ENCODE assay signal across 33 cellular contexts in genomic region chr12:2800046-2800570, GRCh38. TPM values are rescaled to one million over a fixed set of nuclear protein-coding genes. Genes with fewer than 3 reads are reported as not detected.
A peak's percentile ranks its signal among the peaks of the same experiment; 100 is the strongest.
DNase-seq lines count a peak whose midpoint lies in the region; ATAC-seq, FAIRE-seq and TF ChIP-seq lines count a peak whose summit lies in the region.
"Had no signal": no experiment of that assay in that cellular context is flagged by ENCODE, and none has a peak within 500 bp of the region (broad histone marks: within the 10 kb centered on the region; RNA-seq: fewer than 3 reads in every experiment).

No MANE protein-coding gene starts in this region.

- no peak overlapping the region for H2AFZ ChIP-seq in HepG2 (ENCODE audit: low read length)

- POLR2A ChIA-PET in HepG2 (lab: Yijun Ruan, JAX): no interaction called here

- 57% methylated on average over 1 to 3 of the region's 3 CpGs for WGBS in esophagus squamous epithelium, 2 donors
- WGBS in thyroid gland, 2 donors: 71 to 90% methylated on average over 3 of the region's 3 CpGs
- 89% methylated on average over 1 of the region's 3 CpGs for WGBS in HepG2 (ENCODE audit: low lambda C conversion rate)

- intact Hi-C loops in esophagus squamous epithelium (cut with DNase I): no loop called here
- intact Hi-C loops in thyroid gland (cut with DNase I): no loop called here
- intact Hi-C loops in HepG2 (cut with micrococcal nuclease; ENCODE audit: unreplicated experiment): no loop called here
- intact Hi-C loops in left colon (cut with DNase I, micrococcal nuclease): no loop called here

- H3K4me3 ChIP-seq in esophagus squamous epithelium (no peak overlapping the region), thyroid gland (replicated peaks in 1 of 3) (no peak overlapping the region), HepG2 (replicated peaks in 1 of 3; ENCODE audit: insufficient read depth in 1 of 3, low read depth in 2 of 3, low read length in 3 of 3) (no peak overlapping the region)
- H3K4me3 ChIP-seq: BLaER1 treated with 17β-estradiol and CSF1 and Interleukin-3, amounts not matched to agents 10 nM and 100 nM; cardiac muscle cell; left lung; Peyer's patch; transverse colon had no signal

- no peaks in the 10 kb centered on the region for H3K9me3 Mint-ChIP-seq in activated naive CD4-positive, alpha-beta T cell treated with anti-CD3 and anti-CD28 coated beads, Interleukin-2, amount 50 U/mL, for 24 hours
- no peaks in the 10 kb centered on the region for H3K9me3 Mint-ChIP-seq in activated naive CD8-positive, alpha-beta T cell treated with anti-CD3 and anti-CD28 coated beads for 36 hours
- H3K9me3 Mint-ChIP-seq: activated T-helper 17 cell treated with anti-CD3 and anti-CD28 coated beads, Interleukin-2, amount 50 U/mL, for 72 hours had no signal

- ATAC-seq in HepG2: no peak
- ATAC-seq in left colon: no peak
- ATAC-seq in omental fat pad (ENCODE audit: low FRiP score): no peak
- ATAC-seq: activated T-helper 17 cell treated with anti-CD3 and anti-CD28 coated beads, Interleukin-2, amount 50 U/mL, for 72 hours; left lung; sciatic nerve had no signal

- H3K4me1 ChIP-seq in esophagus squamous epithelium (peaks cover 13 to 70% (median 45%) of the 10 kb centered on the region in 3 donors), thyroid gland (peaks cover 39 to 51% of the 10 kb centered on the region in 2 donors), HepG2 (ENCODE audit: insufficient read depth, low read length) (peaks cover 17% of the 10 kb centered on the region)

- peaks cover 16% of the 10 kb centered on the region for H3K79me2 ChIP-seq in HepG2 (ENCODE audit: insufficient read depth, low read length)

- no peak overlapping the region for H3K4me3 Mint-ChIP-seq in activated naive CD4-positive, alpha-beta T cell treated with anti-CD3 and anti-CD28 coated beads, Interleukin-2, amount 50 U/mL, for 24 hours
- H3K4me3 Mint-ChIP-seq in activated naive CD8-positive, alpha-beta T cell treated with anti-CD3 and anti-CD28 coated beads for 36 hours: peak overlapping the region; percentile 4
- H3K4me3 Mint-ChIP-seq: activated T-helper 17 cell treated with anti-CD3 and anti-CD28 coated beads, Interleukin-2, amount 50 U/mL, for 72 hours had no signal

- H3K27ac ChIP-seq in esophagus squamous epithelium (peak overlapping the region; percentile 47 to 78 (median 70)), thyroid gland (peak overlapping the region in 2 of 3 donors; percentile 31 to 42), HepG2 (ENCODE audit: extremely low read length, insufficient read depth, low read length) (no peak overlapping the region)
- H3K27ac ChIP-seq: BLaER1 treated with 17β-estradiol and CSF1 and Interleukin-3, amounts not matched to agents 10 nM and 100 nM; cardiac muscle cell; left lung; Peyer's patch; transverse colon had no signal

- no peaks in the 10 kb centered on the region for H3K27me3 Mint-ChIP-seq in activated naive CD4-positive, alpha-beta T cell treated with anti-CD3 and anti-CD28 coated beads, Interleukin-2, amount 50 U/mL, for 24 hours
- H3K27me3 Mint-ChIP-seq in activated naive CD8-positive, alpha-beta T cell treated with anti-CD3 and anti-CD28 coated beads for 36 hours: no peaks in the 10 kb centered on the region
- H3K27me3 Mint-ChIP-seq: activated T-helper 17 cell treated with anti-CD3 and anti-CD28 coated beads, Interleukin-2, amount 50 U/mL, for 72 hours had no signal

- no peak for FAIRE-seq in HepG2 (lab: Jason Lieb, UNC)
- FAIRE-seq: G401.6 had no signal

- in situ Hi-C loops in HepG2 (cut with HindIII; ENCODE audit: extremely low pct_ligation_motif_present, low pct_unique_long_range_greater_than_20kb): no loop called here

- BruUV-seq in HepG2 (replicated peaks; lab: Mats Ljungman, UMichigan): no TSS peak

- no peak overlapping the region for H3K4me2 ChIP-seq in HepG2 (ENCODE audit: low read depth, low read length)
- H3K4me2 ChIP-seq: BLaER1 treated with 17β-estradiol and CSF1 and Interleukin-3, amounts not matched to agents 10 nM and 100 nM had no signal

- H4K20me1 ChIP-seq in HepG2 (ENCODE audit: insufficient read depth, low read length): peaks cover 4% of the 10 kb centered on the region; the same call in 1 of the 2 replicates

- TF ChIP-seq CTCF in esophagus squamous epithelium (IDR thresholded peaks at IDR 0.05) (no peak), thyroid gland (IDR thresholded peaks at IDR 0.05) (no peak), HepG2 (CRISPR knock-in tag; IDR thresholded peaks at IDR 0.05) (no peak), omental fat pad (IDR thresholded peaks at IDR 0.05) (no peak)

- no peak overlapping the region for H3K9ac ChIP-seq in HepG2 (ENCODE audit: insufficient read depth, low read depth, low read length)
- H3K9ac ChIP-seq: BLaER1 treated with 17β-estradiol and CSF1 and Interleukin-3, amounts not matched to agents 10 nM and 100 nM had no signal

- no peak for TF ChIP-seq POLR2A in esophagus squamous epithelium (IDR thresholded peaks at IDR 0.05)
- TF ChIP-seq POLR2A in thyroid gland (IDR thresholded peaks at IDR 0.05): no peak
- no peak for TF ChIP-seq POLR2A in HepG2 (IDR thresholded peaks at IDR 0.05; ENCODE audit: insufficient read depth in 1 of 2, low read depth in 2 of 2, low read length in 2 of 2)

- H3K27me3 ChIP-seq in esophagus squamous epithelium (no peaks in the 10 kb centered on the region), thyroid gland (no peaks in the 10 kb centered on the region), HepG2 (ENCODE audit: control insufficient read depth in 1 of 2, insufficient read depth in 2 of 2, low read length in 2 of 2) (no peaks in the 10 kb centered on the region)
- H3K27me3 ChIP-seq: cardiac muscle cell, left lung, Peyer's patch, transverse colon had no signal

- TF ChIP-seq RAD21 in HepG2 (CRISPR knock-in tag; IDR thresholded peaks at IDR 0.05): no peak

- peaks cover 28% of the 10 kb centered on the region for H3K36me3 Mint-ChIP-seq in activated naive CD4-positive, alpha-beta T cell treated with anti-CD3 and anti-CD28 coated beads, Interleukin-2, amount 50 U/mL, for 24 hours
- peaks cover 62% of the 10 kb centered on the region for H3K36me3 Mint-ChIP-seq in activated naive CD8-positive, alpha-beta T cell treated with anti-CD3 and anti-CD28 coated beads for 36 hours

- CTCF ChIA-PET in HepG2 (lab: Yijun Ruan, JAX; ENCODE audit: low intra/inter-chr PET ratio, low total read pairs): no interaction called here

- H3K27ac Mint-ChIP-seq in activated naive CD4-positive, alpha-beta T cell treated with anti-CD3 and anti-CD28 coated beads, Interleukin-2, amount 50 U/mL, for 24 hours: peak overlapping the region; percentile 62
- H3K27ac Mint-ChIP-seq in activated naive CD8-positive, alpha-beta T cell treated with anti-CD3 and anti-CD28 coated beads for 36 hours: peak overlapping the region; percentile 67
- H3K27ac Mint-ChIP-seq: activated T-helper 17 cell treated with anti-CD3 and anti-CD28 coated beads, Interleukin-2, amount 50 U/mL, for 72 hours had no signal

- H3K9me3 ChIP-seq in esophagus squamous epithelium (no peaks in the 10 kb centered on the region), thyroid gland (no peaks in the 10 kb centered on the region), HepG2 (ENCODE audit: low read length) (no peaks in the 10 kb centered on the region)
- H3K9me3 ChIP-seq: BLaER1 treated with 17β-estradiol and CSF1 and Interleukin-3, amounts not matched to agents 10 nM and 100 nM; left lung; Peyer's patch; transverse colon had no signal

- TF ChIP-seq EP300 in HepG2 (IDR thresholded peaks at IDR 0.05; ENCODE audit: low read depth in 2 of 2, low read length in 2 of 2) (no peak), HepG2 (CRISPR knock-in tag; IDR thresholded peaks at IDR 0.05; ENCODE audit: borderline replicate concordance) (no peak)

- peaks cover 43 to 83% (median 57%) of the 10 kb centered on the region in 3 donors for H3K36me3 ChIP-seq in esophagus squamous epithelium
- H3K36me3 ChIP-seq in thyroid gland: peaks cover 51 to 61% of the 10 kb centered on the region in 2 donors
- peaks cover 41 to 85% of the 10 kb centered on the region in 2 experiments for H3K36me3 ChIP-seq in HepG2 (replicated peaks in 1 of 2; ENCODE audit: control insufficient read depth in 1 of 2, insufficient read depth in 2 of 2, low read length in 2 of 2)

- peaks cover 23% of the 10 kb centered on the region for H3K4me1 Mint-ChIP-seq in activated naive CD4-positive, alpha-beta T cell treated with anti-CD3 and anti-CD28 coated beads, Interleukin-2, amount 50 U/mL, for 24 hours
- peaks cover 28% of the 10 kb centered on the region for H3K4me1 Mint-ChIP-seq in activated naive CD8-positive, alpha-beta T cell treated with anti-CD3 and anti-CD28 coated beads for 36 hours

- DNase-seq in activated naive CD4-positive, alpha-beta T cell treated with Interleukin-2 at 50 U/mL for 16 hours: no peak
- DNase-seq in activated naive CD8-positive, alpha-beta T cell treated with anti-CD3 and anti-CD28 coated beads for 36 hours: no peak
- DNase-seq in esophagus squamous epithelium (lab: John Stamatoyannopoulos, UW): no peak
- no peak for DNase-seq in thyroid gland
- no peak for DNase-seq in HepG2 (ENCODE audit: low spot score)
- DNase-seq in left colon: no peak
- no peak for DNase-seq in omental fat pad (ENCODE audit: low spot score)
- DNase-seq: activated CD4-positive, alpha-beta T cell treated with anti-CD3 and anti-CD28 coated beads, Interleukin-2, amount 50 U/mL, for 48 hours; activated CD4-positive, CD25-positive, alpha-beta regulatory T cell; COR-L47; left lung; NCI-H1092; NCI-H187 treated with DMSO at 0.1 percent for 48 hours; NCI-H2227 treated with DMSO at 0.1 percent for 48 hours; NCI-H69; Peyer's patch; SIG-M5; stimulated activated CD4-positive, alpha-beta T cell treated with anti-CD3 and anti-CD28 coated beads, Interleukin-12 subunit alpha, Interleukin-12 subunit beta, amount 100 ng/mL, for 4 hours; stimulated activated CD4-positive, alpha-beta T cell treated with anti-CD3 and anti-CD28 coated beads, Interleukin-4, amount 100 ng/mL, for 1 hour; transverse colon had no signal

RNA-seq across cellular contexts. Expression of gene FKBP4, which starts 5.3 kb away (rescaled TPM):
- 100 to 1,000 TPM; 225 to 236 TPM for total RNA-seq in activated naive CD8-positive, alpha-beta T cell treated with anti-CD3 and anti-CD28 coated beads for 36 hours
- total RNA-seq in esophagus squamous epithelium: 10 to 100 TPM; 55.9 to 86.2 (median 62.8) TPM
- 10 to 100 TPM; 43.5 to 69.9 (median 47.0) TPM for total RNA-seq in thyroid gland
- total RNA-seq in HepG2 (2016; rRNA removed; fragmentation: Illumina TruSeq; extraction: Trizol): 66.1 and 76.3 TPM in 2 replicates
- 13.5 and 13.7 TPM in 2 replicates for total RNA-seq in HepG2 (2016; cell fraction: cytosol; rRNA removed; fragmentation: Illumina TruSeq; extraction: Trizol; ENCODE audit: low read depth)
- total RNA-seq in HepG2 (2016; cell fraction: insoluble cytoplasmic fraction; rRNA removed; fragmentation: Illumina TruSeq; extraction: Trizol): 68.8 and 76.9 TPM in 2 replicates
- total RNA-seq in HepG2 (2016; cell fraction: membrane; rRNA removed; fragmentation: Illumina TruSeq; extraction: Trizol): 26.7 and 27.9 TPM in 2 replicates
- total RNA-seq in HepG2 (2016; cell fraction: nucleus; rRNA removed; fragmentation: Illumina TruSeq; extraction: Trizol): 36.1 and 39.5 TPM in 2 replicates
- 25.7 and 29.6 TPM in 2 replicates for polyA plus RNA-seq in HepG2 (2011; rRNA removed)
- 25.3 and 30.2 TPM in 2 replicates for polyA plus RNA-seq in HepG2 (2011; cell fraction: cytosol; rRNA removed)
- 27.1 and 32.0 TPM in 2 replicates for polyA plus RNA-seq in HepG2 (2011; cell fraction: nucleus; rRNA removed)
- 47.4 and 61.8 TPM in 2 replicates for polyA plus RNA-seq in HepG2 (2012)
- polyA plus RNA-seq in HepG2 (2016; cell fraction: cytosol; fragmentation: Illumina TruSeq; extraction: Trizol; ENCODE audit: low read depth): 10.6 TPM in 2 replicates
- 78.0 and 86.0 TPM in 2 replicates for polyA plus RNA-seq in HepG2 (2016; cell fraction: insoluble cytoplasmic fraction; fragmentation: Illumina TruSeq; extraction: Trizol; ENCODE audit: low read depth)
- 15.7 and 16.7 TPM in 2 replicates for polyA plus RNA-seq in HepG2 (2016; cell fraction: membrane; fragmentation: Illumina TruSeq; extraction: Trizol; ENCODE audit: low read depth)
- polyA plus RNA-seq in HepG2 (2016; cell fraction: nucleus; fragmentation: Illumina TruSeq; extraction: Trizol; ENCODE audit: insufficient read depth, low read depth): 50.3 and 52.7 TPM in 2 replicates
- 40.3 and 144 TPM in 2 replicates for polyA minus RNA-seq in HepG2 (2011; rRNA and poly(A)+ RNA removed; ENCODE audit: low replicate concordance)
- 26.7 and 28.6 TPM in 2 replicates for polyA minus RNA-seq in HepG2 (2011; cell fraction: cytosol; rRNA and poly(A)+ RNA removed)
- polyA minus RNA-seq in HepG2 (2011; cell fraction: nucleus; rRNA and poly(A)+ RNA removed): 30.3 and 49.1 TPM in 2 replicates
- 10 to 100 TPM; 66.3 to 67.9 TPM for total RNA-seq in left colon
- 10 to 100 TPM; 29.6 to 86.5 (median 45.1) TPM for total RNA-seq in omental fat pad

RNA-seq across cellular contexts. Expression of gene ITFG2, which starts 12.4 kb away (rescaled TPM):
- 10 to 100 TPM; 24.6 to 25.5 TPM for total RNA-seq in activated naive CD8-positive, alpha-beta T cell treated with anti-CD3 and anti-CD28 coated beads for 36 hours
- 10 to 100 TPM; 14.3 to 27.5 (median 15.7) TPM for total RNA-seq in esophagus squamous epithelium
- 10 to 100 TPM; 40.6 to 87.9 (median 64.7) TPM for total RNA-seq in thyroid gland
- 8.9 and 15.5 TPM in 2 replicates for total RNA-seq in HepG2 (2016; rRNA removed; fragmentation: Illumina TruSeq; extraction: Trizol)
- 20.0 and 20.3 TPM in 2 replicates for total RNA-seq in HepG2 (2016; cell fraction: cytosol; rRNA removed; fragmentation: Illumina TruSeq; extraction: Trizol; ENCODE audit: low read depth)
- 7.9 and 16.4 TPM in 2 replicates for total RNA-seq in HepG2 (2016; cell fraction: insoluble cytoplasmic fraction; rRNA removed; fragmentation: Illumina TruSeq; extraction: Trizol)
- 10.7 and 12.0 TPM in 2 replicates for total RNA-seq in HepG2 (2016; cell fraction: membrane; rRNA removed; fragmentation: Illumina TruSeq; extraction: Trizol)
- total RNA-seq in HepG2 (2016; cell fraction: nucleus; rRNA removed; fragmentation: Illumina TruSeq; extraction: Trizol): 31.2 and 38.8 TPM in 2 replicates
- polyA plus RNA-seq in HepG2 (2011; rRNA removed): 12.5 and 14.8 TPM in 2 replicates
- 4.1 and 7.2 TPM in 2 replicates for polyA plus RNA-seq in HepG2 (2011; cell fraction: cytosol; rRNA removed)
- polyA plus RNA-seq in HepG2 (2011; cell fraction: nucleus; rRNA removed): 41.4 and 42.8 TPM in 2 replicates
- 11.5 and 16.2 TPM in 2 replicates for polyA plus RNA-seq in HepG2 (2012)
- 2.4 and 2.5 TPM in 2 replicates for polyA plus RNA-seq in HepG2 (2016; cell fraction: cytosol; fragmentation: Illumina TruSeq; extraction: Trizol; ENCODE audit: low read depth)
- polyA plus RNA-seq in HepG2 (2016; cell fraction: insoluble cytoplasmic fraction; fragmentation: Illumina TruSeq; extraction: Trizol; ENCODE audit: low read depth): 7.9 TPM in 2 replicates
- polyA plus RNA-seq in HepG2 (2016; cell fraction: membrane; fragmentation: Illumina TruSeq; extraction: Trizol; ENCODE audit: low read depth): 3.1 and 4.4 TPM in 2 replicates
- polyA plus RNA-seq in HepG2 (2016; cell fraction: nucleus; fragmentation: Illumina TruSeq; extraction: Trizol; ENCODE audit: insufficient read depth, low read depth): 63.9 and 69.9 TPM in 2 replicates
- 49.0 and 83.1 TPM in 2 replicates for polyA minus RNA-seq in HepG2 (2011; rRNA and poly(A)+ RNA removed; ENCODE audit: low replicate concordance)
- 9.7 and 14.4 TPM in 2 replicates for polyA minus RNA-seq in HepG2 (2011; cell fraction: cytosol; rRNA and poly(A)+ RNA removed)
- 66.3 and 69.5 TPM in 2 replicates for polyA minus RNA-seq in HepG2 (2011; cell fraction: nucleus; rRNA and poly(A)+ RNA removed)
- total RNA-seq in left colon: 10 to 100 TPM; 31.3 to 31.8 TPM
- total RNA-seq in omental fat pad: 10 to 100 TPM; 23.4 to 40.5 (median 29.0) TPM

RNA-seq across cellular contexts. Expression of gene NRIP2, which starts 34.7 kb away (rescaled TPM):
- total RNA-seq in activated naive CD8-positive, alpha-beta T cell treated with anti-CD3 and anti-CD28 coated beads for 36 hours: not detected
- total RNA-seq in esophagus squamous epithelium: 1 to 10 TPM in 1 of 4 donors, under 1 TPM in 1, not detected in 2; 0.38 to 1.6 TPM
- 1 to 10 TPM in 3 of 4 donors, under 1 TPM in 1; 0.88 to 2.1 (median 1.2) TPM for total RNA-seq in thyroid gland
- not detected in 2 replicates for total RNA-seq in HepG2 (2016; rRNA removed; fragmentation: Illumina TruSeq; extraction: Trizol)
- not detected in 2 replicates for total RNA-seq in HepG2 (2016; cell fraction: cytosol; rRNA removed; fragmentation: Illumina TruSeq; extraction: Trizol; ENCODE audit: low read depth)
- total RNA-seq in HepG2 (2016; cell fraction: insoluble cytoplasmic fraction; rRNA removed; fragmentation: Illumina TruSeq; extraction: Trizol): not detected in 2 replicates
- not detected in 2 replicates for total RNA-seq in HepG2 (2016; cell fraction: membrane; rRNA removed; fragmentation: Illumina TruSeq; extraction: Trizol)
- total RNA-seq in HepG2 (2016; cell fraction: nucleus; rRNA removed; fragmentation: Illumina TruSeq; extraction: Trizol): not detected in 2 replicates
- not detected in 2 replicates for polyA plus RNA-seq in HepG2 (2011; rRNA removed)
- not detected in 2 replicates for polyA plus RNA-seq in HepG2 (2011; cell fraction: cytosol; rRNA removed)
- not detected in 2 replicates for polyA plus RNA-seq in HepG2 (2011; cell fraction: nucleus; rRNA removed)
- polyA plus RNA-seq in HepG2 (2012): 0.15 and 0.25 TPM in 2 replicates
- not detected in 2 replicates for polyA plus RNA-seq in HepG2 (2016; cell fraction: cytosol; fragmentation: Illumina TruSeq; extraction: Trizol; ENCODE audit: low read depth)
- polyA plus RNA-seq in HepG2 (2016; cell fraction: insoluble cytoplasmic fraction; fragmentation: Illumina TruSeq; extraction: Trizol; ENCODE audit: low read depth): not detected in 2 replicates
- polyA plus RNA-seq in HepG2 (2016; cell fraction: membrane; fragmentation: Illumina TruSeq; extraction: Trizol; ENCODE audit: low read depth): not detected in 2 replicates
- not detected in 2 replicates for polyA plus RNA-seq in HepG2 (2016; cell fraction: nucleus; fragmentation: Illumina TruSeq; extraction: Trizol; ENCODE audit: insufficient read depth, low read depth)
- polyA minus RNA-seq in HepG2 (2011; rRNA and poly(A)+ RNA removed; ENCODE audit: low replicate concordance): not detected in 2 replicates
- not detected in 2 replicates for polyA minus RNA-seq in HepG2 (2011; cell fraction: cytosol; rRNA and poly(A)+ RNA removed)
- polyA minus RNA-seq in HepG2 (2011; cell fraction: nucleus; rRNA and poly(A)+ RNA removed): not detected in 2 replicates
- total RNA-seq in left colon: 1 to 10 TPM; 1.2 to 1.8 TPM
- total RNA-seq in omental fat pad: 1 to 10 TPM in 2 of 4 donors, under 1 TPM in 2; 0.46 to 4.9 (median 0.93) TPM
- total RNA-seq: activated T-helper 17 cell treated with anti-CD3 and anti-CD28 coated beads, Interleukin-2, amount 50 U/mL, for 72 hours; cardiac muscle cell; LHCN-M2; Peyer's patch had no signal

RNA-seq across cellular contexts. Expression of gene TEX52, which starts 56.7 kb away (rescaled TPM):
- total RNA-seq in activated naive CD8-positive, alpha-beta T cell treated with anti-CD3 and anti-CD28 coated beads for 36 hours: not detected
- total RNA-seq in esophagus squamous epithelium (not detected), thyroid gland (not detected), HepG2 (2016; rRNA removed; fragmentation: Illumina TruSeq; extraction: Trizol) (0.17 TPM in 1 of 2 replicates, not detected in the other), left colon (not detected), omental fat pad (not detected)
- not detected in 2 replicates for total RNA-seq in HepG2 (2016; cell fraction: cytosol; rRNA removed; fragmentation: Illumina TruSeq; extraction: Trizol; ENCODE audit: low read depth)
- not detected in 2 replicates for total RNA-seq in HepG2 (2016; cell fraction: insoluble cytoplasmic fraction; rRNA removed; fragmentation: Illumina TruSeq; extraction: Trizol)
- 0.15 TPM in 1 of 2 replicates, not detected in the other for total RNA-seq in HepG2 (2016; cell fraction: membrane; rRNA removed; fragmentation: Illumina TruSeq; extraction: Trizol)
- not detected in 2 replicates for total RNA-seq in HepG2 (2016; cell fraction: nucleus; rRNA removed; fragmentation: Illumina TruSeq; extraction: Trizol)
- polyA plus RNA-seq in HepG2 (2011; rRNA removed): 0.05 TPM in 1 of 2 replicates, not detected in the other
- polyA plus RNA-seq in HepG2 (2011; cell fraction: cytosol; rRNA removed): not detected in 2 replicates
- polyA plus RNA-seq in HepG2 (2011; cell fraction: nucleus; rRNA removed): not detected in 2 replicates
- 0.32 and 0.44 TPM in 2 replicates for polyA plus RNA-seq in HepG2 (2012)
- polyA plus RNA-seq in HepG2 (2016; cell fraction: cytosol; fragmentation: Illumina TruSeq; extraction: Trizol; ENCODE audit: low read depth): not detected in 2 replicates
- polyA plus RNA-seq in HepG2 (2016; cell fraction: insoluble cytoplasmic fraction; fragmentation: Illumina TruSeq; extraction: Trizol; ENCODE audit: low read depth): not detected in 2 replicates
- polyA plus RNA-seq in HepG2 (2016; cell fraction: membrane; fragmentation: Illumina TruSeq; extraction: Trizol; ENCODE audit: low read depth): not detected in 2 replicates
- polyA plus RNA-seq in HepG2 (2016; cell fraction: nucleus; fragmentation: Illumina TruSeq; extraction: Trizol; ENCODE audit: insufficient read depth, low read depth): not detected in 2 replicates
- 0.34 TPM in 1 of 2 replicates, not detected in the other for polyA minus RNA-seq in HepG2 (2011; rRNA and poly(A)+ RNA removed; ENCODE audit: low replicate concordance)
- not detected in 2 replicates for polyA minus RNA-seq in HepG2 (2011; cell fraction: cytosol; rRNA and poly(A)+ RNA removed)
- polyA minus RNA-seq in HepG2 (2011; cell fraction: nucleus; rRNA and poly(A)+ RNA removed): 0.52 TPM in 1 of 2 replicates, not detected in the other
- total RNA-seq: cardiac muscle cell, fibroblast of lung, H4, left lung, LHCN-M2, mesenteric fat pad, myocyte, posterior vena cava, sciatic nerve, transverse colon had no signal
- polyA plus RNA-seq: AG04450, cardiac muscle cell, fibroblast of lung had no signal
